Comparison of ENCODE assay signal across 16 cellular contexts in the genomic region with DNA sequence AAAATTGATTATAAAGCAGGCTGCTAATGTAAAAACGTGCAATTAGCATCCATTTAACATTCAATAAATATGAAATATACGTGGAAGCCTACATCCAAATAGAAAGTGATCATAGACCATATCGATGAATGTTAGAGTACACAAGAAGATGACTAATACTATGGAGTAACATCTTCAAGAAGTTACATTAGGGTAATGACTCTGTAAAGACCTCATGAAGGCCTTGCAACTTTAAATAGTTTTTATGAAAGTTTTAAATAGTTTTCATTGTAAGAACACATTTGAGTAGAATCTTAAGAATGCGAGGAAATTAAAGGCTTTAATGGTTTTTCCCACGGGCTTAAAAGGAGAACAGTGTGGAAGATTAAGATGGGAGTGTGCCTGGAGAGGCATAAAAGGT. TPM values are rescaled to one million over a fixed set of nuclear protein-coding genes. Genes with fewer than 3 reads are reported as not detected.
DNase-seq lines count a peak whose midpoint lies in the region; ATAC-seq and TF ChIP-seq lines count a peak whose summit lies in the region.
"Had no signal": no experiment of that assay in that cellular context is flagged by ENCODE, and none has a peak within 500 bp of the region (broad histone marks: within the 10 kb centered on the region; RNA-seq: fewer than 3 reads in every experiment).

No MANE protein-coding gene starts in this region.

- peak overlapping the region; percentile 94 for H3K4me3 Mint-ChIP-seq in activated naive CD8-positive, alpha-beta T cell treated with anti-CD3 and anti-CD28 coated beads for 36 hours
- peak overlapping the region; percentile 89 for H3K4me3 Mint-ChIP-seq in memory B cell

- POLR2A ChIA-PET in BJ (lab: Charles Lee): no interaction called here

- H3K4me1 Mint-ChIP-seq in activated naive CD8-positive, alpha-beta T cell treated with anti-CD3 and anti-CD28 coated beads for 36 hours: peaks cover 39% of the 10 kb centered on the region
- H3K4me1 Mint-ChIP-seq in memory B cell: peaks cover 36% of the 10 kb centered on the region

- H3K36me3 ChIP-seq in BJ (ENCODE audit: control insufficient read depth, insufficient read depth, low read length): no peaks in the 10 kb centered on the region
- H3K36me3 ChIP-seq: suprapubic skin, WERI-Rb-1 had no signal

- H3K9me3 Mint-ChIP-seq in activated naive CD8-positive, alpha-beta T cell treated with anti-CD3 and anti-CD28 coated beads for 36 hours: peaks cover 6% of the 10 kb centered on the region
- no peaks in the 10 kb centered on the region for H3K9me3 Mint-ChIP-seq in memory B cell

- H3K27me3 Mint-ChIP-seq in activated naive CD8-positive, alpha-beta T cell treated with anti-CD3 and anti-CD28 coated beads for 36 hours: no peaks in the 10 kb centered on the region
- no peaks in the 10 kb centered on the region for H3K27me3 Mint-ChIP-seq in memory B cell

- TF ChIP-seq CTCF in BJ (IDR thresholded peaks at IDR 0.05; ENCODE audit: insufficient read depth, low read depth, low read length): no peak

- H3K36me3 Mint-ChIP-seq in activated naive CD8-positive, alpha-beta T cell treated with anti-CD3 and anti-CD28 coated beads for 36 hours: peaks cover 20% of the 10 kb centered on the region
- H3K36me3 Mint-ChIP-seq in memory B cell: peaks cover 20% of the 10 kb centered on the region

- DNase-seq in BJ (ENCODE audit: low read depth): peak; percentile 27
- peak; percentile 44 for DNase-seq in GM03348 (ENCODE audit: low spot score)
- no peak for DNase-seq in activated naive CD8-positive, alpha-beta T cell treated with anti-CD3 and anti-CD28 coated beads for 36 hours
- no peak for DNase-seq in memory B cell (ENCODE audit: low spot score in 2 of 2)
- DNase-seq in NCI-H2081 (lab: John Stamatoyannopoulos, UW): no peak
- DNase-seq in GM19238 (ENCODE audit: insufficient read length, low spot score): no peak
- no peak for DNase-seq in NCI-H1694 treated with DMSO at 0.1 percent for 48 hours (lab: John Stamatoyannopoulos, UW)
- DNase-seq: NCI-H2107; occipital lobe; stimulated activated CD4-positive, alpha-beta T cell treated with anti-CD3 and anti-CD28 coated beads, Interleukin-4, amount 100 ng/mL, for 1 hour; WERI-Rb-1 had no signal

- H3K27me3 ChIP-seq in BJ (ENCODE audit: control insufficient read depth, insufficient read depth, low read length): no peaks in the 10 kb centered on the region
- H3K27me3 ChIP-seq: suprapubic skin had no signal

- CTCF ChIA-PET in BJ (lab: Yijun Ruan, JAX): no interaction called here

- peak overlapping the region; percentile 95 for H3K27ac Mint-ChIP-seq in activated naive CD8-positive, alpha-beta T cell treated with anti-CD3 and anti-CD28 coated beads for 36 hours
- H3K27ac Mint-ChIP-seq in memory B cell: no peak overlapping the region

- no peak for ATAC-seq in memory B cell (ENCODE audit: low read depth)
- ATAC-seq in HG03139 (IDR thresholded peaks at IDR 0.05; ENCODE audit: unreplicated experiment): no peak

- H3K4me3 ChIP-seq in BJ (ENCODE audit: low read depth, low read length): no peak overlapping the region

RNA-seq across cellular contexts. Expression of gene TRIM34, which starts 1.4 kb away (rescaled TPM):
- polyA plus RNA-seq in BJ (2011; rRNA removed): 6.6 and 11.0 TPM in 2 replicates
- 3.2 and 3.8 TPM in 2 replicates for polyA minus RNA-seq in BJ (2011; rRNA and poly(A)+ RNA removed)
- 1 to 10 TPM; 6.1 to 7.8 TPM for total RNA-seq in activated naive CD8-positive, alpha-beta T cell treated with anti-CD3 and anti-CD28 coated beads for 36 hours

RNA-seq across cellular contexts. Expression of gene TRIM6, which starts 29.8 kb away (rescaled TPM):
- 3.8 and 4.5 TPM in 2 replicates for polyA plus RNA-seq in BJ (2011; rRNA removed)
- polyA minus RNA-seq in BJ (2011; rRNA and poly(A)+ RNA removed): 1.7 and 1.9 TPM in 2 replicates
- 1 to 10 TPM in 1 of 2 experiments, under 1 TPM in 1; 0.89 to 1.4 TPM for total RNA-seq in activated naive CD8-positive, alpha-beta T cell treated with anti-CD3 and anti-CD28 coated beads for 36 hours

RNA-seq across cellular contexts. Expression of gene OR52B6, which starts 45.5 kb away (rescaled TPM):
- polyA plus RNA-seq in BJ (2011; rRNA removed): not detected in 2 replicates
- polyA minus RNA-seq in BJ (2011; rRNA and poly(A)+ RNA removed): not detected in 2 replicates
- total RNA-seq in activated naive CD8-positive, alpha-beta T cell treated with anti-CD3 and anti-CD28 coated beads for 36 hours: not detected
- total RNA-seq: endothelial cell of umbilical vein, occipital lobe, RPMI7951, suprapubic skin had no signal
- polyA plus RNA-seq: endothelial cell of umbilical vein, keratinocyte had no signal

RNA-seq across cellular contexts. Expression of gene TRIM5, which starts 58.7 kb away (rescaled TPM):
- 19.1 and 21.2 TPM in 2 replicates for polyA plus RNA-seq in BJ (2011; rRNA removed)
- polyA minus RNA-seq in BJ (2011; rRNA and poly(A)+ RNA removed): 14.6 and 20.3 TPM in 2 replicates
- total RNA-seq in activated naive CD8-positive, alpha-beta T cell treated with anti-CD3 and anti-CD28 coated beads for 36 hours: 10 to 100 TPM; 18.7 to 20.3 TPM

Comparison
In these comparisons a context has a peak if more than half of its experiments do, and no peak if none do; other contexts are left out.
1. DNase-seq: peak in BJ (single experiment) and GM03348 (single experiment); none in activated naive CD8-positive, alpha-beta T cell treated with anti-CD3 and anti-CD28 coated beads for 36 hours (single experiment), memory B cell (0 of 2), NCI-H2081 (0 of 2), GM19238 (single experiment) and NCI-H1694 treated with DMSO at 0.1 percent for 48 hours (single experiment).